28 cellular contexts compared by ENCODE assay signal in the genomic region with DNA sequence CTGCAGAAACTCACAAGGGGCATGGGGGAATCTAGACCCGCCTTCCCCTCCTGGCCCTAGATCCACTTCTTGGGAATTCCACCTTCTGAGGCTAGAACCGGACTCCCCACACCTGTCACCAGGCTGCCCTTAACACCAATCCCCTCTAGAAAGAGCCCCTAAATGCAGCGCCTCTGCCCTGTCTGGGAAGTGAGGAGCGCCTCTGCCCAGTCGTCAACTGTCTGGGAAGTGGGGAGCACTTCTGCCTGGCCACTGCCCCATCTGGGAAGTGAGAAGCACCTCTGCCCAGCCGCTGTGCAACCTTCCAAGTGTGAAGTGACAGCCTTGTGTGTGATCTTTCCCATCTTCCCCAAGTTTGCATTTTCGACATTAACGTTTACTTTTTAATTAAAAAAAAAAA.
"Had no signal": no experiment of that assay in that cellular context is flagged by ENCODE, and none has a peak within 500 bp of the region (broad histone marks: within the 10 kb centered on the region; RNA-seq: fewer than 3 reads in every experiment).

No MANE protein-coding gene starts in this region.

- H3K36me3 ChIP-seq: uterus had no signal

- H3K9me3 Mint-ChIP-seq: endodermal cell; mesothelial cell of epicardium; naive B cell; natural killer cell treated with Interleukin-12 subunit alpha and Interleukin-12 subunit beta and Interleukin-15 and Interleukin-18, amount 100 ng/mL, for 72 hours; neural crest cell; stimulated activated memory B cell treated with anti-CD40 and anti-IgM and Interleukin-4, amounts not matched to agents 10 μg/mL and 1 μg/mL and 100 μg/mL, for 72 hours had no signal

- H3K27ac Mint-ChIP-seq: endodermal cell; mesothelial cell of epicardium; natural killer cell treated with Interleukin-12 subunit alpha and Interleukin-12 subunit beta and Interleukin-15 and Interleukin-18, amount 100 ng/mL, for 72 hours; stimulated activated memory B cell treated with anti-CD40 and anti-IgM and Interleukin-4, amounts not matched to agents 10 μg/mL and 1 μg/mL and 100 μg/mL, for 72 hours had no signal

- H3K27me3 Mint-ChIP-seq: naive B cell; natural killer cell treated with Interleukin-12 subunit alpha and Interleukin-12 subunit beta and Interleukin-15 and Interleukin-18, amount 100 ng/mL, for 72 hours; stimulated activated memory B cell treated with anti-CD40 and anti-IgM and Interleukin-4, amounts not matched to agents 10 μg/mL and 1 μg/mL and 100 μg/mL, for 72 hours had no signal

- H3K4me1 ChIP-seq: esophagus muscularis mucosa, foreskin keratinocyte, gastroesophageal sphincter, heart left ventricle, parathyroid adenoma, prostate gland, sigmoid colon, testis, tibial artery, upper lobe of left lung, uterus had no signal

- H3K4me1 Mint-ChIP-seq: endodermal cell, mesothelial cell of epicardium, neural crest cell had no signal

- ATAC-seq: foreskin keratinocyte; gastroesophageal sphincter; heart left ventricle; left colon; mucosa of descending colon; natural killer cell treated with Interleukin-12 subunit alpha and Interleukin-12 subunit beta and Interleukin-15 and Interleukin-18, amount 100 ng/mL, for 72 hours; right cardiac atrium; stimulated activated memory B cell treated with anti-CD40 and anti-IgM and Interleukin-4, amounts not matched to agents 10 μg/mL and 1 μg/mL and 100 μg/mL, for 72 hours; stimulated activated naive CD8-positive, alpha-beta T cell treated with anti-CD3 and anti-CD28 coated beads, Interleukin-15, Interleukin-2, amounts not matched to agents 100 U/mL and 50 U/mL, for 24 hours had no signal

- H3K9me3 ChIP-seq: esophagus muscularis mucosa, gastroesophageal sphincter, heart left ventricle, mucosa of descending colon, prostate gland, sigmoid colon, testis, tibial artery, upper lobe of left lung, uterus had no signal

- DNase-seq: cerebellar nuclear complex; effector CD8-positive, alpha-beta T cell; endodermal cell; foreskin keratinocyte; heart left ventricle; hippocampal formation; left colon; mesenchymal stem cell; naive B cell; sigmoid colon; stimulated activated CD4-positive, alpha-beta T cell treated with anti-CD3 and anti-CD28 coated beads, Interleukin-4, amount 100 ng/mL, for 4 hours; stimulated activated naive CD8-positive, alpha-beta T cell treated with anti-CD3 and anti-CD28 coated beads, Interleukin-15, Interleukin-2, amounts not matched to agents 100 U/mL and 50 U/mL, for 24 hours; substantia nigra; testis; tibial artery; upper lobe of left lung; uterus had no signal

- H3K27me3 ChIP-seq: dorsolateral prefrontal cortex, esophagus muscularis mucosa, foreskin keratinocyte, gastroesophageal sphincter, heart left ventricle, sigmoid colon, testis, tibial artery, upper lobe of left lung, uterus had no signal

- H3K27ac ChIP-seq: dorsolateral prefrontal cortex, esophagus muscularis mucosa, foreskin keratinocyte, gastroesophageal sphincter, heart left ventricle, parathyroid adenoma, prostate gland, sigmoid colon, testis, tibial artery, upper lobe of left lung, uterus had no signal

- H3K4me3 Mint-ChIP-seq: endodermal cell; mesothelial cell of epicardium; naive B cell; natural killer cell treated with Interleukin-12 subunit alpha and Interleukin-12 subunit beta and Interleukin-15 and Interleukin-18, amount 100 ng/mL, for 72 hours; neural crest cell; stimulated activated memory B cell treated with anti-CD40 and anti-IgM and Interleukin-4, amounts not matched to agents 10 μg/mL and 1 μg/mL and 100 μg/mL, for 72 hours had no signal

- H3K4me3 ChIP-seq: dorsolateral prefrontal cortex, esophagus muscularis mucosa, gastroesophageal sphincter, heart left ventricle, mucosa of descending colon, prostate gland, sigmoid colon, testis, tibial artery, upper lobe of left lung, uterus had no signal
